In genomic region chr2:197873293-197873701, GRCh38 we compare ENCODE assay signal across 2 cellular contexts.
TF ChIP-seq lines count a peak whose summit lies in the region.

No MANE protein-coding gene starts in this region.

TF ChIP-seq in HEK293, 187 proteins besides CTCF, POLR2A, EP300 and RAD21 (continued from another document):
- TF ChIP-seq ZNF654 (tag by site-specific recombination; IDR thresholded peaks at IDR 0.05; ENCODE audit: low read depth), result no peak
- no peak for TF ChIP-seq ZNF169 (tag by site-specific recombination; IDR thresholded peaks at IDR 0.05)
- no peak for TF ChIP-seq ZNF292 (tag by site-specific recombination; IDR thresholded peaks at IDR 0.05; ENCODE audit: borderline replicate concordance, low read depth)
- no peak for TF ChIP-seq KLF10 (tag by site-specific recombination; IDR thresholded peaks at IDR 0.05)
- no peak for TF ChIP-seq ZNF639 (tag by site-specific recombination; IDR thresholded peaks at IDR 0.05)

TF ChIP-seq in SK-N-SH treated with all-trans-retinoic acid at 6 μM for 48 hours, 23 proteins besides CTCF, POLR2A, EP300 and RAD21 (continued from another document):
- no peak for TF ChIP-seq CSRNP3 (CRISPR knock-in tag; IDR thresholded peaks at IDR 0.05)
- no peak for TF ChIP-seq TCF4 (CRISPR knock-in tag; IDR thresholded peaks at IDR 0.05; ENCODE audit: borderline replicate concordance)
